Comparison of ENCODE assay signal across 9 cellular contexts in genomic region chr4:102105983-102106382, GRCh38.
"Had no signal": no experiment of that assay in that cellular context is flagged by ENCODE, and none has a peak within 500 bp of the region (broad histone marks: within the 10 kb centered on the region; RNA-seq: fewer than 3 reads in every experiment).

No MANE protein-coding gene starts in this region.

- DNase-seq: IMR-90, Karpas-422, KBM-7, KG1 had no signal

- H3K27ac ChIP-seq: HL-60, KMS-11 had no signal

- H3K4me3 ChIP-seq: K562 had no signal

- H3K9ac ChIP-seq: KMS-11 had no signal

- H3K4me2 ChIP-seq: KMS-11 had no signal

- FAIRE-seq: HepG2, HTR-8/SVneo, K562 had no signal

- ATAC-seq: HepG2, K562 had no signal
